15 cellular contexts compared by ENCODE assay signal in genomic region chr13:106650690-106651205, GRCh38.
"Had no signal": no experiment of that assay in that cellular context is flagged by ENCODE, and none has a peak within 500 bp of the region (broad histone marks: within the 10 kb centered on the region; RNA-seq: fewer than 3 reads in every experiment).

No MANE protein-coding gene starts in this region.

- ATAC-seq: activated CD8-positive, alpha-beta T cell treated with anti-CD3 and anti-CD28 coated beads for 36 hours; activated naive CD8-positive, alpha-beta T cell treated with anti-CD3 and anti-CD28 coated beads, Interleukin-2, amount 50 U/mL, for 24 hours; gastroesophageal sphincter; stimulated activated naive B cell treated with anti-CD40 and anti-IgM and Interleukin-4, amounts not matched to agents 10 μg/mL and 1 μg/mL and 100 μg/mL, for 72 hours had no signal

- H3K4me3 ChIP-seq: coronary artery, gastroesophageal sphincter, lung, sigmoid colon, spleen had no signal

- DNase-seq: activated B cell treated with CpG ODN at 0.5 μM for 24 hours; activated CD4-positive, alpha-beta T cell treated with anti-CD3 and anti-CD28 coated beads for 4 hours; activated CD8-positive, alpha-beta T cell treated with anti-CD3 and anti-CD28 coated beads for 36 hours; activated naive CD4-positive, alpha-beta T cell treated with Interleukin-2 at 50 U/mL for 16 hours; activated naive CD8-positive, alpha-beta T cell treated with anti-CD3 and anti-CD28 coated beads, Interleukin-2, amount 50 U/mL, for 24 hours; activated T-cell treated with anti-CD3 and anti-CD28 coated beads, Interleukin-2, amount 50 U/mL, for 24 hours; anterior cingulate cortex; erythroblast; sigmoid colon; spleen; stimulated activated naive B cell treated with anti-CD40 and anti-IgM and Interleukin-4, amounts not matched to agents 10 μg/mL and 1 μg/mL and 100 μg/mL, for 72 hours had no signal

- H3K4me1 ChIP-seq: gastroesophageal sphincter, parathyroid adenoma, sigmoid colon, spleen had no signal

- H3K36me3 ChIP-seq: gastroesophageal sphincter, sigmoid colon, spleen had no signal

- H3K27me3 ChIP-seq: gastroesophageal sphincter, sigmoid colon, spleen had no signal

- H3K9me3 ChIP-seq: gastroesophageal sphincter, sigmoid colon, spleen had no signal

- H3K27ac ChIP-seq: coronary artery, gastroesophageal sphincter, parathyroid adenoma, sigmoid colon, spleen had no signal
